ENCODE assay signal across 20 cellular contexts in genomic region chr3:32958509-32958908, GRCh38. TPM values are rescaled to one million over a fixed set of nuclear protein-coding genes. Genes with fewer than 3 reads are reported as not detected.
DNase-seq lines count a peak whose midpoint lies in the region; ATAC-seq, FAIRE-seq and TF ChIP-seq lines count a peak whose summit lies in the region.
"Had no signal": no experiment of that assay in that cellular context is flagged by ENCODE, and none has a peak within 500 bp of the region (broad histone marks: within the 10 kb centered on the region; RNA-seq: fewer than 3 reads in every experiment).

No MANE protein-coding gene starts in this region.

- no peak for TF ChIP-seq RAD21 in HepG2 (CRISPR knock-in tag; IDR thresholded peaks at IDR 0.05)

- in situ Hi-C loops in HepG2 (cut with HindIII; ENCODE audit: extremely low pct_ligation_motif_present, low pct_unique_long_range_greater_than_20kb) = loop anchor here (25.0 kb wide), 1 partner anchor 404 kb away; no protein-coding TSS in a partner anchor

- H3K9me3 Mint-ChIP-seq in T-cell = no peaks in the 10 kb centered on the region
- H3K9me3 Mint-ChIP-seq: GM23338 had no signal

- no peak for ATAC-seq in HepG2
- no peak for ATAC-seq in right lobe of liver
- ATAC-seq in T-helper 17 cell = no peak
- no peak for ATAC-seq in HG02885 (IDR thresholded peaks at IDR 0.05; ENCODE audit: poor library complexity, unreplicated experiment)
- no peak for ATAC-seq in T-cell (replicated peaks in 1 of 4)
- ATAC-seq: HCT116, Panc1 had no signal

- CTCF ChIA-PET in HepG2 (lab: Yijun Ruan, JAX; ENCODE audit: low intra/inter-chr PET ratio, low total read pairs) (no interaction called here), T-cell (lab: Charles Lee) (interaction anchor here in 1 of 2 donors (0.6 kb wide), 1 partner anchor 780 kb away, joined by 7 read pairs; no protein-coding TSS in a partner anchor)

- peaks cover 3% of the 10 kb centered on the region for H3K36me3 Mint-ChIP-seq in T-helper 17 cell (ENCODE audit: low read depth)
- H3K36me3 Mint-ChIP-seq in T-cell = peaks cover 20% of the 10 kb centered on the region

- H3K4me3 ChIP-seq in HepG2 (replicated peaks in 1 of 3; ENCODE audit: insufficient read depth in 1 of 3, low read depth in 2 of 3, low read length in 3 of 3) (no peak overlapping the region), right lobe of liver (no peak overlapping the region), choroid plexus epithelial cell (ENCODE audit: low read depth, low read length) (no peak overlapping the region)
- H3K4me3 ChIP-seq: GM23338 had no signal

- peak; percentile 44 for DNase-seq in HepG2 (ENCODE audit: low spot score)
- DNase-seq in right lobe of liver = no peak
- no peak for DNase-seq in T-helper 17 cell
- peak; percentile 15 for DNase-seq in choroid plexus epithelial cell (ENCODE audit: low read depth)
- DNase-seq in T-cell = no peak
- no peak for DNase-seq in NCI-H1048 (lab: John Stamatoyannopoulos, UW)
- DNase-seq: Calu3, DMS53, Karpas-422, MM.1S, NCI-H1105, NCI-H1694 treated with DMSO at 0.1 percent for 48 hours, NCI-H2107, NCI-H2227 treated with DMSO at 0.1 percent for 48 hours, NCI-H524, SHP77 had no signal

- H3K4me1 Mint-ChIP-seq in T-helper 17 cell (peaks cover 49% of the 10 kb centered on the region), T-cell (peaks cover 40 to 64% (median 45%) of the 10 kb centered on the region in 3 donors)

- TF ChIP-seq EP300 in HepG2 (IDR thresholded peaks at IDR 0.05; ENCODE audit: low read depth in 2 of 2, low read length in 2 of 2) (no peak), HepG2 (CRISPR knock-in tag; IDR thresholded peaks at IDR 0.05; ENCODE audit: borderline replicate concordance) (no peak)

- H2AFZ ChIP-seq in HepG2 (ENCODE audit: low read length) = no peak overlapping the region
- H2AFZ ChIP-seq: GM23338 had no signal

- FAIRE-seq in HepG2 (lab: Jason Lieb, UNC) = no peak

- no peaks in the 10 kb centered on the region for H3K36me3 ChIP-seq in HepG2 (replicated peaks in 1 of 2; ENCODE audit: control insufficient read depth in 1 of 2, insufficient read depth in 2 of 2, low read length in 2 of 2)
- H3K36me3 ChIP-seq in right lobe of liver = no peaks in the 10 kb centered on the region

- intact Hi-C loops in HepG2 (cut with micrococcal nuclease; ENCODE audit: unreplicated experiment) = no loop called here
- intact Hi-C loops in right lobe of liver (cut with DNase I) = loop anchor here (10.0 kb wide), 1 partner anchor 116 kb away; no protein-coding TSS in a partner anchor

- no peak overlapping the region for H3K9ac ChIP-seq in HepG2 (ENCODE audit: insufficient read depth, low read depth, low read length)

- 24% methylated on average over 5 of the region's 5 CpGs for WGBS in HepG2 (ENCODE audit: low lambda C conversion rate)
- 80% methylated on average over 4 of the region's 5 CpGs for WGBS in right lobe of liver (ENCODE audit: insufficient coverage, low coverage, low lambda C conversion rate, missing lambda C conversion rate)

- no peak overlapping the region for H3K4me2 ChIP-seq in HepG2 (ENCODE audit: low read depth, low read length)
- H3K4me2 ChIP-seq: GM23338 had no signal

- peak overlapping the region; percentile 33 for H3K4me3 Mint-ChIP-seq in T-helper 17 cell
- H3K4me3 Mint-ChIP-seq in T-cell = no peak overlapping the region
- H3K4me3 Mint-ChIP-seq: GM23338 had no signal

- no TSS peak for BruUV-seq in HepG2 (replicated peaks; lab: Mats Ljungman, UMichigan)

- H3K27me3 Mint-ChIP-seq in T-helper 17 cell (no peaks in the 10 kb centered on the region), T-cell (no peaks in the 10 kb centered on the region)

- H3K27me3 ChIP-seq in HepG2 (ENCODE audit: control insufficient read depth in 1 of 2, insufficient read depth in 2 of 2, low read length in 2 of 2) = no peaks in the 10 kb centered on the region
- H3K27me3 ChIP-seq in right lobe of liver = no peaks in the 10 kb centered on the region

- TF ChIP-seq CTCF in HepG2 (CRISPR knock-in tag; IDR thresholded peaks at IDR 0.05) = no peak
- no peak for TF ChIP-seq CTCF in right lobe of liver (IDR thresholded peaks at IDR 0.05)
- TF ChIP-seq CTCF in choroid plexus epithelial cell (conservative IDR thresholded peaks at IDR 0.05; ENCODE audit: low read depth, low read length) = no peak

- H3K4me1 ChIP-seq in HepG2 (ENCODE audit: insufficient read depth, low read length) (peaks cover 26% of the 10 kb centered on the region), right lobe of liver (no peaks in the 10 kb centered on the region)

- no peaks in the 10 kb centered on the region for H4K20me1 ChIP-seq in HepG2 (ENCODE audit: insufficient read depth, low read length)

- TF ChIP-seq POLR2A in HepG2 (IDR thresholded peaks at IDR 0.05; ENCODE audit: insufficient read depth in 1 of 2, low read depth in 2 of 2, low read length in 2 of 2) (no peak), right lobe of liver (IDR thresholded peaks at IDR 0.05) (no peak)

- H3K79me2 ChIP-seq in HepG2 (ENCODE audit: insufficient read depth, low read length) = no peaks in the 10 kb centered on the region

- POLR2A ChIA-PET in HepG2 (lab: Yijun Ruan, JAX) = no interaction called here
- POLR2A ChIA-PET in T-cell (lab: Charles Lee) = no interaction called here

- H3K27ac ChIP-seq in HepG2 (ENCODE audit: extremely low read length, insufficient read depth, low read length) (no peak overlapping the region), right lobe of liver (no peak overlapping the region)

- no peaks in the 10 kb centered on the region for H3K9me3 ChIP-seq in HepG2 (ENCODE audit: low read length)
- no peaks in the 10 kb centered on the region for H3K9me3 ChIP-seq in right lobe of liver
- no peaks in the 10 kb centered on the region for H3K9me3 ChIP-seq in T-helper 17 cell (ENCODE audit: control insufficient read depth, low read length, poor library complexity, severe bottlenecking)

- H3K27ac Mint-ChIP-seq in T-helper 17 cell (peak overlapping the region; percentile 99), T-cell (no peak overlapping the region)
- H3K27ac Mint-ChIP-seq: GM23338 had no signal

TF ChIP-seq in HepG2, 621 proteins besides CTCF, POLR2A, EP300 and RAD21:
- TF ChIP-seq CEBPG (CRISPR knock-in tag; IDR thresholded peaks at IDR 0.05) (0 out of 2 replicates have a peak, but pooled peaks have one; percentile 30), GLI4 (CRISPR knock-in tag; IDR thresholded peaks at IDR 0.05; ENCODE audit: borderline replicate concordance) (no peak), MXD4 (CRISPR knock-in tag; IDR thresholded peaks at IDR 0.05) (no peak), SOX5 (CRISPR knock-in tag; IDR thresholded peaks at IDR 0.05; ENCODE audit: borderline replicate concordance) (peak; percentile 44; the same call in 1 of the 2 replicates), SOX13 (IDR thresholded peaks at IDR 0.05) (0 out of 2 replicates have a peak, but pooled peaks have one; percentile 40), SOX13 (CRISPR knock-in tag; conservative IDR thresholded peaks at IDR 0.05 in 1 of 2, IDR thresholded peaks at IDR 0.05 in 1 of 2) (peak in 1 of 2 experiments; percentile 60; a peak in 2 of 4 replicates), CEBPB (IDR thresholded peaks at IDR 0.05; ENCODE audit: borderline replicate concordance, low read depth, low read length) (peak; percentile 85), SOX6 (IDR thresholded peaks at IDR 0.05) (no peak), SOX6 (CRISPR knock-in tag; IDR thresholded peaks at IDR 0.05) (peak; percentile 34; the same call in 1 of the 2 replicates)
TF ChIP-seq in HepG2: peak in this region for 5.

RNA-seq across cellular contexts. Expression of gene CCR4, which starts 7.1 kb away (rescaled TPM):
- total RNA-seq in HepG2 (2016; rRNA removed; fragmentation: Illumina TruSeq; extraction: Trizol) = 0.04 and 0.06 TPM in 2 replicates
- not detected in 2 replicates for total RNA-seq in HepG2 (2016; cell fraction: cytosol; rRNA removed; fragmentation: Illumina TruSeq; extraction: Trizol; ENCODE audit: low read depth)
- 0.06 and 0.11 TPM in 2 replicates for total RNA-seq in HepG2 (2016; cell fraction: insoluble cytoplasmic fraction; rRNA removed; fragmentation: Illumina TruSeq; extraction: Trizol)
- not detected in 2 replicates for total RNA-seq in HepG2 (2016; cell fraction: membrane; rRNA removed; fragmentation: Illumina TruSeq; extraction: Trizol)
- 0.16 TPM in 1 of 2 replicates, not detected in the other for total RNA-seq in HepG2 (2016; cell fraction: nucleus; rRNA removed; fragmentation: Illumina TruSeq; extraction: Trizol)
- 0.05 TPM in 2 replicates for polyA plus RNA-seq in HepG2 (2011; rRNA removed)
- polyA plus RNA-seq in HepG2 (2011; cell fraction: cytosol; rRNA removed) = 0.01 TPM in 1 of 2 replicates, not detected in the other
- polyA plus RNA-seq in HepG2 (2011; cell fraction: nucleus; rRNA removed) = 0.05 and 0.06 TPM in 2 replicates
- not detected in 2 replicates for polyA plus RNA-seq in HepG2 (2012)
- not detected in 2 replicates for polyA plus RNA-seq in HepG2 (2016; cell fraction: cytosol; fragmentation: Illumina TruSeq; extraction: Trizol; ENCODE audit: low read depth)
- not detected in 2 replicates for polyA plus RNA-seq in HepG2 (2016; cell fraction: insoluble cytoplasmic fraction; fragmentation: Illumina TruSeq; extraction: Trizol; ENCODE audit: low read depth)
- polyA plus RNA-seq in HepG2 (2016; cell fraction: membrane; fragmentation: Illumina TruSeq; extraction: Trizol; ENCODE audit: low read depth) = not detected in 2 replicates
- 0.24 and 0.29 TPM in 2 replicates for polyA plus RNA-seq in HepG2 (2016; cell fraction: nucleus; fragmentation: Illumina TruSeq; extraction: Trizol; ENCODE audit: insufficient read depth, low read depth)
- polyA minus RNA-seq in HepG2 (2011; rRNA and poly(A)+ RNA removed; ENCODE audit: low replicate concordance) = 0.05 and 0.16 TPM in 2 replicates
- not detected in 2 replicates for polyA minus RNA-seq in HepG2 (2011; cell fraction: cytosol; rRNA and poly(A)+ RNA removed)
- polyA minus RNA-seq in HepG2 (2011; cell fraction: nucleus; rRNA and poly(A)+ RNA removed) = 0.37 TPM in 1 of 2 replicates, not detected in the other
- under 1 TPM; 0.06 to 0.23 (median 0.11) TPM for total RNA-seq in right lobe of liver
- total RNA-seq in T-helper 17 cell = 100 to 1,000 TPM; 117 to 149 TPM
- 10 to 100 TPM; 37.4 to 85.4 (median 74.8) TPM for total RNA-seq in T-cell
- total RNA-seq: Calu3 had no signal

Comparison
In these comparisons a context has a peak if more than half of its experiments do, and no peak if none do; other contexts are left out.
1. DNase-seq: peak in HepG2 (single experiment) and choroid plexus epithelial cell (single experiment); none in right lobe of liver (0 of 3), T-helper 17 cell (0 of 3), T-cell (0 of 34) and NCI-H1048 (single experiment).
2. RNA of gene CCR4, which starts 7.1 kb away (total RNA-seq): 117 to 149 TPM in T-helper 17 cell and 37.4 to 85.4 TPM in T-cell; 0.06 to 0.23 TPM in right lobe of liver and 0.04 to 0.16 TPM in HepG2; every median in the first group is over 10 times any median in the second.